In the genomic region with DNA sequence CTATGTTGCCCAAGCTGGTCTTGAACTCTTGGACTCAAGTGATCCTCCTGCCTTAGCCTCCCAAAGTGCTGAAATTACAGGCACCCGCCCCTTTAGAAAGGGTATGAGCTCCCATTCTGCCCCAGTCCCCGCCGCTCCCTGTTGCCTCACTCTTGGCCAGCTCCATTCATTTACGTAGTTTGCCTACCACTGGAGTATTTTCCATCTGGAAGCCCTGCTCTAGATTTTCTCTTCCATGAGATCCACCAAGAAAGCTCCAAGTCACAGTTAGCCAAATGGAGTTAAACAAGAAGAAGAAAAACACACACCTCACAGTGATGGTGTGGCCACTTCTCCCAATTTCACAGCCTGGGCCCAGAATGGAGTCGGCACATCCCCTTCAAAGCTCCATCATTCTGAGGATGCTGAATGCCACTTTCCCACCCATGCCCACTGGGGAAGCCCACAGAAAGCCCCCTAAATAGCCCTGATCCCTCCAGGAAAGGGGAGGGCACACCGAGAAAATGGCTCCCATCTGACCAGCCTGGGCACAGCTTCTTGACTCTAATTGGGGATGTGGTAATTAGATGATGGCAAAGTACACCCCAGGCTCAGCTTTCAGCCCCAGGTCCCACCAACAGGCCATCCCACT, we compare ENCODE assay signal across 14 cellular contexts.
DNase-seq lines count a peak whose midpoint lies in the region; ATAC-seq and TF ChIP-seq lines count a peak whose summit lies in the region.
"Had no signal": no experiment of that assay in that cellular context is flagged by ENCODE, and none has a peak within 500 bp of the region (broad histone marks: within the 10 kb centered on the region; RNA-seq: fewer than 3 reads in every experiment).

No MANE protein-coding gene starts in this region.

- no peak for TF ChIP-seq CTCF in astrocyte of the spinal cord (IDR thresholded peaks at IDR 0.05; ENCODE audit: low read depth, low read length)
- no peak for TF ChIP-seq CTCF in fibroblast of the aortic adventitia (IDR thresholded peaks at IDR 0.05; ENCODE audit: insufficient read depth, low read length)
- TF ChIP-seq CTCF in ovary (IDR thresholded peaks at IDR 0.05) = no peak

- H3K4me3 ChIP-seq in astrocyte of the spinal cord (ENCODE audit: low read depth, low read length) (no peak overlapping the region), fibroblast of the aortic adventitia (ENCODE audit: low read depth, low read length) (no peak overlapping the region), ovary (no peak overlapping the region), aorta (ENCODE audit: low read length in 2 of 2) (no peak overlapping the region)
- H3K4me3 ChIP-seq: lower lobe of right lung had no signal

- no peak overlapping the region for H3K4me3 Mint-ChIP-seq in activated T-helper 2 cell treated with anti-CD3 and anti-CD28 coated beads, Interferon-gamma antibody, Interleukin-2, Interleukin-4, amounts not matched to agents 10 μg/mL and 5 μg/mL and 100 μg/mL, durations not matched to agents 14 hours and 24 hours and 36 hours (ENCODE audit: low read depth)
- H3K4me3 Mint-ChIP-seq: activated T-cell treated with anti-CD3 and anti-CD28 coated beads, Interleukin-2, amount 50 U/mL, for 4 hours; CD8-positive, alpha-beta memory T cell; IgD-negative memory B cell had no signal

- intact Hi-C loops in ovary (cut with DNase I) = no loop called here
- intact Hi-C loops in aorta (cut with DNase I) = loop anchor here in 1 of 2 donors (2.0 to 5.0 kb wide), 2 partner anchors 42 to 92 kb away; no protein-coding TSS in a partner anchor
- intact Hi-C loops in activated T-helper 2 cell treated with anti-CD3 and anti-CD28 coated beads, Interferon-gamma antibody, Interleukin-2, Interleukin-4, amounts not matched to agents 10 μg/mL and 5 μg/mL and 100 μg/mL, durations not matched to agents 14 hours and 24 hours and 36 hours (cut with micrococcal nuclease) = no loop called here

- no peaks in the 10 kb centered on the region for H3K9me3 ChIP-seq in ovary
- H3K9me3 ChIP-seq in aorta (ENCODE audit: control insufficient read depth, low read length) = no peaks in the 10 kb centered on the region
- H3K9me3 ChIP-seq: lower lobe of right lung had no signal

- DNase-seq in astrocyte of the spinal cord (ENCODE audit: low read depth, low spot score) (peak; percentile 63), fibroblast of the aortic adventitia (ENCODE audit: low read depth) (peak; percentile 80), ovary (no peak), aorta (no peak), AML-193 (lab: John Stamatoyannopoulos, UW) (no peak)
- DNase-seq in activated T-helper 2 cell treated with anti-CD3 and anti-CD28 coated beads, Interferon-gamma antibody, Interleukin-2, Interleukin-4, amounts not matched to agents 10 μg/mL and 5 μg/mL and 100 μg/mL, durations not matched to agents 14 hours and 24 hours and 36 hours (ENCODE audit: low spot score) = no peak
- DNase-seq: activated T-cell treated with anti-CD3 and anti-CD28 coated beads, Interleukin-2, amount 50 U/mL, for 4 hours; CD8-positive, alpha-beta memory T cell; hippocampal formation; occipital lobe; stimulated activated CD4-positive, alpha-beta T cell treated with anti-CD3 and anti-CD28 coated beads, Interleukin-1b, Interleukin-23, amount 100 ng/mL, for 48 hours had no signal

- H3K27me3 Mint-ChIP-seq in activated T-helper 2 cell treated with anti-CD3 and anti-CD28 coated beads, Interferon-gamma antibody, Interleukin-2, Interleukin-4, amounts not matched to agents 10 μg/mL and 5 μg/mL and 100 μg/mL, durations not matched to agents 14 hours and 24 hours and 36 hours (ENCODE audit: low read depth) = peaks cover 11% of the 10 kb centered on the region

- H3K36me3 Mint-ChIP-seq in activated T-helper 2 cell treated with anti-CD3 and anti-CD28 coated beads, Interferon-gamma antibody, Interleukin-2, Interleukin-4, amounts not matched to agents 10 μg/mL and 5 μg/mL and 100 μg/mL, durations not matched to agents 14 hours and 24 hours and 36 hours (ENCODE audit: low read depth) = no peaks in the 10 kb centered on the region
- H3K36me3 Mint-ChIP-seq: CD8-positive, alpha-beta memory T cell; IgD-negative memory B cell had no signal

- 61 to 69% (median 65%) methylated on average over 6 of the region's 6 CpGs for WGBS in ovary, 3 donors
- 15 to 22% methylated on average over 6 of the region's 6 CpGs for WGBS in aorta, 2 donors

- H3K4me1 Mint-ChIP-seq in activated T-helper 2 cell treated with anti-CD3 and anti-CD28 coated beads, Interferon-gamma antibody, Interleukin-2, Interleukin-4, amounts not matched to agents 10 μg/mL and 5 μg/mL and 100 μg/mL, durations not matched to agents 14 hours and 24 hours and 36 hours (ENCODE audit: low read depth) = no peaks in the 10 kb centered on the region
- H3K4me1 Mint-ChIP-seq: CD8-positive, alpha-beta memory T cell had no signal

- H3K27ac Mint-ChIP-seq in activated T-helper 2 cell treated with anti-CD3 and anti-CD28 coated beads, Interferon-gamma antibody, Interleukin-2, Interleukin-4, amounts not matched to agents 10 μg/mL and 5 μg/mL and 100 μg/mL, durations not matched to agents 14 hours and 24 hours and 36 hours = no peak overlapping the region
- H3K27ac Mint-ChIP-seq: CD8-positive, alpha-beta memory T cell; IgD-negative memory B cell had no signal

- H3K27me3 ChIP-seq in ovary = no peaks in the 10 kb centered on the region
- H3K27me3 ChIP-seq in aorta (ENCODE audit: control insufficient read depth in 1 of 2, insufficient read depth in 2 of 2, low read length in 1 of 2) = no peaks in the 10 kb centered on the region

- H3K27ac ChIP-seq in ovary (peak overlapping the region; percentile 72 to 73), aorta (ENCODE audit: low read depth in 1 of 2, low read length in 2 of 2) (peak overlapping the region in 1 of 2 donors; percentile 77)

- no peaks in the 10 kb centered on the region for H3K9me3 Mint-ChIP-seq in activated T-helper 2 cell treated with anti-CD3 and anti-CD28 coated beads, Interferon-gamma antibody, Interleukin-2, Interleukin-4, amounts not matched to agents 10 μg/mL and 5 μg/mL and 100 μg/mL, durations not matched to agents 14 hours and 24 hours and 36 hours
- H3K9me3 Mint-ChIP-seq: activated T-cell treated with anti-CD3 and anti-CD28 coated beads, Interleukin-2, amount 50 U/mL, for 4 hours had no signal

- no peak for TF ChIP-seq POLR2A in ovary (IDR thresholded peaks at IDR 0.05)

- ATAC-seq in aorta (ENCODE audit: low FRiP score) = peak; percentile 39
- ATAC-seq in GM18909 (IDR thresholded peaks at IDR 0.05; ENCODE audit: poor library complexity, unreplicated experiment) = no peak
- ATAC-seq: activated T-cell treated with anti-CD3 and anti-CD28 coated beads, Interleukin-2, amount 50 U/mL, for 4 hours had no signal

- H3K36me3 ChIP-seq in ovary (no peaks in the 10 kb centered on the region), aorta (ENCODE audit: control insufficient read depth in 1 of 2, insufficient read depth in 2 of 2, low read length in 1 of 2) (no peaks in the 10 kb centered on the region)
- H3K36me3 ChIP-seq: lower lobe of right lung had no signal

- peaks cover 12% of the 10 kb centered on the region for H3K4me1 ChIP-seq in ovary (ENCODE audit: insufficient read depth)
- peaks cover 0 to 5% of the 10 kb centered on the region in 2 donors for H3K4me1 ChIP-seq in aorta (ENCODE audit: control insufficient read depth in 1 of 2, insufficient read depth in 2 of 2, low read length in 2 of 2)

- no peak for TF ChIP-seq EP300 in ovary (IDR thresholded peaks at IDR 0.05)

- in situ Hi-C loops in astrocyte of the spinal cord (cut with HindIII; ENCODE audit: low sequenced_read_pairs) = no loop called here

Comparison
In these comparisons a context has a peak if more than half of its experiments do, and no peak if none do; other contexts are left out.
1. DNase-seq: peak in astrocyte of the spinal cord (single experiment) and fibroblast of the aortic adventitia (single experiment); none in ovary (0 of 5), aorta (0 of 2), AML-193 (0 of 2) and activated T-helper 2 cell treated with anti-CD3 and anti-CD28 coated beads, Interferon-gamma antibody, Interleukin-2, Interleukin-4, amounts not matched to agents 10 μg/mL and 5 μg/mL and 100 μg/mL, durations not matched to agents 14 hours and 24 hours and 36 hours (single experiment).